Comparison of ENCODE assay signal across 1 cellular context in genomic region chr20:35615667-35616464, GRCh38.
A peak's percentile ranks its signal among the peaks of the same experiment; 100 is the strongest.
TF ChIP-seq lines count a peak whose summit lies in the region.

A gene with protein sequence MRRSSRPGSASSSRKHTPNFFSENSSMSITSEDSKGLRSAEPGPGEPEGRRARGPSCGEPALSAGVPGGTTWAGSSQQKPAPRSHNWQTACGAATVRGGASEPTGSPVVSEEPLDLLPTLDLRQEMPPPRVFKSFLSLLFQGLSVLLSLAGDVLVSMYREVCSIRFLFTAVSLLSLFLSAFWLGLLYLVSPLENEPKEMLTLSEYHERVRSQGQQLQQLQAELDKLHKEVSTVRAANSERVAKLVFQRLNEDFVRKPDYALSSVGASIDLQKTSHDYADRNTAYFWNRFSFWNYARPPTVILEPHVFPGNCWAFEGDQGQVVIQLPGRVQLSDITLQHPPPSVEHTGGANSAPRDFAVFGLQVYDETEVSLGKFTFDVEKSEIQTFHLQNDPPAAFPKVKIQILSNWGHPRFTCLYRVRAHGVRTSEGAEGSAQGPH (plus strand): TSS chr20:35615829. CDS start chr20:35616004, 175 bp downstream.

TF ChIP-seq in WTC11, 78 proteins besides CTCF, POLR2A, EP300 and RAD21 (continued from another document):
- TF ChIP-seq AFF4 (CRISPR knock-in tag; IDR thresholded peaks at IDR 0.05; ENCODE audit: borderline replicate concordance) (0 out of 2 replicates have a peak, but pooled peaks have one; percentile 62), FOXP1 (CRISPR knock-in tag; IDR thresholded peaks at IDR 0.05; ENCODE audit: borderline replicate concordance) (peak; percentile 72; the same call in 1 of the 2 replicates)
